ENCODE assay signal across 8 cellular contexts in genomic region chr9:101727621-101728524, GRCh38. TPM values are rescaled to one million over a fixed set of nuclear protein-coding genes. Genes with fewer than 3 reads are reported as not detected.
DNase-seq lines count a peak whose midpoint lies in the region; ATAC-seq and TF ChIP-seq lines count a peak whose summit lies in the region.

No MANE protein-coding gene starts in this region.

- H3K36me3 Mint-ChIP-seq in natural killer cell (no peaks in the 10 kb centered on the region), T-helper 17 cell (ENCODE audit: low read depth) (peaks cover 2% of the 10 kb centered on the region)

- no peaks in the 10 kb centered on the region for H3K9me3 Mint-ChIP-seq in stimulated activated naive CD8-positive, alpha-beta T cell treated with anti-CD3 and anti-CD28 coated beads, Interleukin-15, amount 100 ng/mL, for 72 hours
- peaks cover 0 to 4% of the 10 kb centered on the region in 2 donors for H3K9me3 Mint-ChIP-seq in natural killer cell

- peak; percentile 65 for TF ChIP-seq RAD21 in Ishikawa (IDR thresholded peaks at IDR 0.05; ENCODE audit: low read depth)

- no peak overlapping the region for H3K27ac Mint-ChIP-seq in stimulated activated naive CD8-positive, alpha-beta T cell treated with anti-CD3 and anti-CD28 coated beads, Interleukin-15, amount 100 ng/mL, for 72 hours
- no peak overlapping the region for H3K27ac Mint-ChIP-seq in natural killer cell
- no peak overlapping the region for H3K27ac Mint-ChIP-seq in T-helper 17 cell

- no peaks in the 10 kb centered on the region for H3K4me1 Mint-ChIP-seq in stimulated activated naive CD8-positive, alpha-beta T cell treated with anti-CD3 and anti-CD28 coated beads, Interleukin-15, amount 100 ng/mL, for 72 hours
- H3K4me1 Mint-ChIP-seq in natural killer cell (no peaks in the 10 kb centered on the region), T-helper 17 cell (no peaks in the 10 kb centered on the region)

- no peak for TF ChIP-seq EP300 in Ishikawa (IDR thresholded peaks at IDR 0.05; ENCODE audit: borderline replicate concordance)

- TF ChIP-seq CTCF in natural killer cell (IDR thresholded peaks at IDR 0.05) = no peak

- peak; percentile 14 for DNase-seq in stimulated activated naive CD8-positive, alpha-beta T cell treated with anti-CD3 and anti-CD28 coated beads, Interleukin-15, Interleukin-2, amounts not matched to agents 100 U/mL and 50 U/mL, for 24 hours
- DNase-seq in stimulated activated naive CD8-positive, alpha-beta T cell treated with anti-CD3 and anti-CD28 coated beads, Interleukin-15, amount 100 ng/mL, for 72 hours = no peak
- DNase-seq in SW480 (ENCODE audit: low spot score) = peak; percentile 34
- peak; percentile 18 for DNase-seq in iris pigment epithelial cell (ENCODE audit: low read depth)
- DNase-seq in natural killer cell = no peak
- DNase-seq in T-helper 17 cell = no peak

- peaks cover 26% of the 10 kb centered on the region for H3K27me3 Mint-ChIP-seq in stimulated activated naive CD8-positive, alpha-beta T cell treated with anti-CD3 and anti-CD28 coated beads, Interleukin-15, amount 100 ng/mL, for 72 hours
- H3K27me3 Mint-ChIP-seq in natural killer cell (ENCODE audit: low read depth in 2 of 2) = no peaks in the 10 kb centered on the region
- H3K27me3 Mint-ChIP-seq in T-helper 17 cell = peaks cover 26% of the 10 kb centered on the region

- peak; percentile 28 for ATAC-seq in stimulated activated naive CD8-positive, alpha-beta T cell treated with anti-CD3 and anti-CD28 coated beads, Interleukin-15, Interleukin-2, amounts not matched to agents 100 U/mL and 50 U/mL, for 24 hours
- no peak for ATAC-seq in stimulated activated naive CD8-positive, alpha-beta T cell treated with anti-CD3 and anti-CD28 coated beads, Interleukin-15, amount 100 ng/mL, for 72 hours
- ATAC-seq in GM21723 (IDR thresholded peaks at IDR 0.05; ENCODE audit: unreplicated experiment) = peak; percentile 88
- no peak for ATAC-seq in natural killer cell
- no peak for ATAC-seq in T-helper 17 cell

- H3K4me3 Mint-ChIP-seq in stimulated activated naive CD8-positive, alpha-beta T cell treated with anti-CD3 and anti-CD28 coated beads, Interleukin-15, amount 100 ng/mL, for 72 hours = no peak overlapping the region
- no peak overlapping the region for H3K4me3 Mint-ChIP-seq in natural killer cell
- H3K4me3 Mint-ChIP-seq in T-helper 17 cell = no peak overlapping the region

- no peaks in the 10 kb centered on the region for H3K9me3 ChIP-seq in T-helper 17 cell (ENCODE audit: control insufficient read depth, low read length, poor library complexity, severe bottlenecking)

- intact Hi-C loops in natural killer cell (cut with micrococcal nuclease) = no loop called here

TF ChIP-seq in Ishikawa, 13 proteins besides CTCF, POLR2A, EP300 and RAD21:
- TF ChIP-seq NFIC (IDR thresholded peaks at IDR 0.05) = no peak
- no peak for TF ChIP-seq FOXM1 (IDR thresholded peaks at IDR 0.05; ENCODE audit: borderline replicate concordance, low read depth)
- 0 out of 2 replicates have a peak, but pooled peaks have one; percentile 24 for TF ChIP-seq TEAD4 (IDR thresholded peaks at IDR 0.05)
- no peak for TF ChIP-seq USF1 (IDR thresholded peaks at IDR 0.05)
- no peak for TF ChIP-seq ZBTB7A (IDR thresholded peaks at IDR 0.05; ENCODE audit: low read depth)
- TF ChIP-seq CREB1 (IDR thresholded peaks at IDR 0.05; ENCODE audit: low read depth) = no peak

RNA-seq across cellular contexts. Expression of gene GRIN3A, which starts 10.6 kb away (rescaled TPM):
- total RNA-seq in natural killer cell (not detected), T-helper 17 cell (not detected)

Comparison
In these comparisons a context has a peak if more than half of its experiments do, and no peak if none do; other contexts are left out.
1. ATAC-seq: peak in stimulated activated naive CD8-positive, alpha-beta T cell treated with anti-CD3 and anti-CD28 coated beads, Interleukin-15, Interleukin-2, amounts not matched to agents 100 U/mL and 50 U/mL, for 24 hours (single experiment) and GM21723 (single experiment); none in stimulated activated naive CD8-positive, alpha-beta T cell treated with anti-CD3 and anti-CD28 coated beads, Interleukin-15, amount 100 ng/mL, for 72 hours (single experiment), natural killer cell (0 of 3) and T-helper 17 cell (single experiment).
2. DNase-seq: peak in stimulated activated naive CD8-positive, alpha-beta T cell treated with anti-CD3 and anti-CD28 coated beads, Interleukin-15, Interleukin-2, amounts not matched to agents 100 U/mL and 50 U/mL, for 24 hours (single experiment), SW480 (single experiment) and iris pigment epithelial cell (single experiment); none in stimulated activated naive CD8-positive, alpha-beta T cell treated with anti-CD3 and anti-CD28 coated beads, Interleukin-15, amount 100 ng/mL, for 72 hours (0 of 2), natural killer cell (single experiment) and T-helper 17 cell (0 of 3).